8 cellular contexts compared by ENCODE assay signal in the genomic region with DNA sequence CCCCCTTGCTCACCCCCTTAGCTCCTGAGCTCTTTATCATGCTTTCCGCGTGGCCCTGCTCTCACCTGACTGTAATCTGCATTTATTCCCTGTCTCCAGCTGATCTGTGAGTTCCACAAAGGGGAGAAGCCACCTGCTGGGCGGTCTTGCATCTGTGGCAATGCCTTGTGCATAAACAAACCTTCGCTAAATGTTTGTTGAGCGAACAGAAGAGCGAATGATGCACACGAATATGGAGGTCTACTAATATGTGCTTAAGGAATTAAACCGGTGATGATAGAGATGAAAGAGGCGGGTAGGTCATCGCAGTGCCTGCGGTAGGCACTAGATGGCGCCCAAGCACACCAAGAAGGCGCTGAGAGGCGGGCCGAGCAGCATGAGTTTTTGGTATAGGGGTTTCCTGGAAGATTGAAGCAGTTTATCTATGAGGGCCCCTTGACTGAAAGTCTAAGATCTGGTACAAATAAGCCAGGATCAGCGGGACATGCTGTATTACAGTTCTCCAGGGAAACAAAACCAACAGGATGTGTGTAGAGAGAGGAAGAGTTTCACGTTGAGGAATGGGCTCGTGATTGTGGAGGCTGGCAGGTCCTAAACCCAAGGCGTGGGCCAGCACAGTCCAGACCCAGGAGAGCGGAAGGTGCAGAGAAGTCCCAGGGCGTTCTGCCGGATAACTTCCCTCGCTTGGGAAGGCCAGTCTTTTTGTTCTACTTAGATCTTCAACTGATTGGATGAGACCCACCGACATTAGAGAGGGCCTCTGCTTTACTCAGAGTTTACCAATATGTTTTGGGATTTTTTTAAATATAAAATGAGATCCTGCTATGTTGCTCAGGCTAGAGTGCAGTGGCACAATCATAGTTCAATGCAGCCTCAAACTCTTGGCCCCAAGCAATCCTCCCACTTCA. TPM values are rescaled to one million over a fixed set of nuclear protein-coding genes. Genes with fewer than 3 reads are reported as not detected.
DNase-seq lines count a peak whose midpoint lies in the region; ATAC-seq, FAIRE-seq and TF ChIP-seq lines count a peak whose summit lies in the region.

No MANE protein-coding gene starts in this region.

- H3K27ac ChIP-seq in Panc1 (ENCODE audit: low read length) (peak overlapping the region; percentile 87), fibroblast of lung (ENCODE audit: insufficient read depth, low read length) (no peak overlapping the region)
- no peak overlapping the region for H3K27ac ChIP-seq in naive thymus-derived CD4-positive, alpha-beta T cell (ENCODE audit: low read depth, low read length)

- DNase-seq in NCI-H1417 (lab: John Stamatoyannopoulos, UW) (peak; percentile 14 to 78 (median 55)), NCI-H1417 treated with DMSO at 0.1 percent for 48 hours (lab: John Stamatoyannopoulos, UW) (no peak), HTR-8/SVneo (ENCODE audit: insufficient read length, low spot score) (peak; percentile 79), Panc1 (ENCODE audit: low read depth, low spot score) (no peak), fibroblast of lung (ENCODE audit: low read depth in 2 of 2) (peak; percentile 45 to 60)
- peak; percentile 90 for DNase-seq in activated T-cell treated with anti-CD3 and anti-CD28 coated beads, Interleukin-2, amount 50 U/mL, for 24 hours
- peak; percentile 67 to 89 (median 80) for DNase-seq in naive thymus-derived CD4-positive, alpha-beta T cell
- peak; percentile 85 to 93 for DNase-seq in stimulated activated effector memory CD8-positive, alpha-beta T cell treated with anti-CD3 and anti-CD28 coated beads, Interleukin-12 subunit alpha, Interleukin-12 subunit beta, amount 100 ng/mL, for 72 hours (ENCODE audit: low spot score in 2 of 2)

- peaks cover 2% of the 10 kb centered on the region for H3K27me3 Mint-ChIP-seq in activated T-cell treated with anti-CD3 and anti-CD28 coated beads, Interleukin-2, amount 50 U/mL, for 24 hours
- H3K27me3 Mint-ChIP-seq in naive thymus-derived CD4-positive, alpha-beta T cell = peaks cover 0 to 6% (median 0%) of the 10 kb centered on the region in 5 donors

- H3K4me3 Mint-ChIP-seq in activated T-cell treated with anti-CD3 and anti-CD28 coated beads, Interleukin-2, amount 50 U/mL, for 24 hours = no peak overlapping the region
- H3K4me3 Mint-ChIP-seq in naive thymus-derived CD4-positive, alpha-beta T cell = peak overlapping the region in 1 of 10 donors; percentile 41
- H3K4me3 Mint-ChIP-seq in stimulated activated effector memory CD8-positive, alpha-beta T cell treated with anti-CD3 and anti-CD28 coated beads, Interleukin-12 subunit alpha, Interleukin-12 subunit beta, amount 100 ng/mL, for 72 hours = no peak overlapping the region

- peak overlapping the region; percentile 78 for H2AFZ ChIP-seq in fibroblast of lung (ENCODE audit: low read length)

- CTCF ChIA-PET in Panc1 (lab: Charles Lee) = interaction anchor here (0.5 to 1.2 kb wide), 8 partner anchors 10 to 616 kb away, joined by 3 to 8 read pairs (median 4); no protein-coding TSS in a partner anchor
- CTCF ChIA-PET in naive thymus-derived CD4-positive, alpha-beta T cell (lab: Charles Lee) = interaction anchor here (0.6 to 2.1 kb wide), 12 partner anchors 10 to 613 kb away, joined by 3 to 9 read pairs (median 3); no protein-coding TSS in a partner anchor

- H4K20me1 ChIP-seq in fibroblast of lung (ENCODE audit: control insufficient read depth, extremely low read depth, insufficient read depth, low read length) = no peaks in the 10 kb centered on the region

- no peaks in the 10 kb centered on the region for H3K36me3 Mint-ChIP-seq in activated T-cell treated with anti-CD3 and anti-CD28 coated beads, Interleukin-2, amount 50 U/mL, for 24 hours (ENCODE audit: low read depth)
- no peaks in the 10 kb centered on the region for H3K36me3 Mint-ChIP-seq in naive thymus-derived CD4-positive, alpha-beta T cell
- no peaks in the 10 kb centered on the region for H3K36me3 Mint-ChIP-seq in stimulated activated effector memory CD8-positive, alpha-beta T cell treated with anti-CD3 and anti-CD28 coated beads, Interleukin-12 subunit alpha, Interleukin-12 subunit beta, amount 100 ng/mL, for 72 hours

- H3K9me3 ChIP-seq in Panc1 (ENCODE audit: control insufficient read depth, insufficient read depth, low read depth, low read length) (no peaks in the 10 kb centered on the region), fibroblast of lung (ENCODE audit: control insufficient read depth, insufficient read depth, low read depth, low read length) (no peaks in the 10 kb centered on the region)
- no peaks in the 10 kb centered on the region for H3K9me3 ChIP-seq in naive thymus-derived CD4-positive, alpha-beta T cell (ENCODE audit: control insufficient read depth in 2 of 3, low read length in 3 of 3)

- H3K79me2 ChIP-seq in fibroblast of lung (ENCODE audit: control insufficient read depth, insufficient read depth, low read length) = no peaks in the 10 kb centered on the region

- peak; percentile 91 for TF ChIP-seq CTCF in Panc1 (IDR thresholded peaks at IDR 0.05)
- peak; percentile 85 to 92 for TF ChIP-seq CTCF in fibroblast of lung (conservative IDR thresholded peaks at IDR 0.05 in 1 of 2, IDR thresholded peaks at IDR 0.05 in 1 of 2; ENCODE audit: low read depth in 1 of 2, low read length in 2 of 2)

- peak overlapping the region; percentile 64 for H3K4me2 ChIP-seq in fibroblast of lung (ENCODE audit: extremely low read depth, insufficient read depth, low read length)

- no peak for FAIRE-seq in HTR-8/SVneo (lab: Jason Lieb, UNC)

- H3K27ac Mint-ChIP-seq in activated T-cell treated with anti-CD3 and anti-CD28 coated beads, Interleukin-2, amount 50 U/mL, for 24 hours = no peak overlapping the region
- peak overlapping the region in 3 of 9 donors; percentile 49 to 88 (median 50) for H3K27ac Mint-ChIP-seq in naive thymus-derived CD4-positive, alpha-beta T cell
- no peak overlapping the region for H3K27ac Mint-ChIP-seq in stimulated activated effector memory CD8-positive, alpha-beta T cell treated with anti-CD3 and anti-CD28 coated beads, Interleukin-12 subunit alpha, Interleukin-12 subunit beta, amount 100 ng/mL, for 72 hours

- H3K4me1 ChIP-seq in Panc1 (ENCODE audit: control insufficient read depth, insufficient read depth, low read length) (peaks cover 39% of the 10 kb centered on the region), fibroblast of lung (ENCODE audit: control insufficient read depth, extremely low read depth, insufficient read depth, low read length) (peaks cover 5% of the 10 kb centered on the region)
- peaks cover 0 to 3% of the 10 kb centered on the region in 2 donors for H3K4me1 ChIP-seq in naive thymus-derived CD4-positive, alpha-beta T cell (ENCODE audit: control insufficient read depth in 2 of 2, insufficient read depth in 2 of 2, low read length in 2 of 2)

- intact Hi-C loops in Panc1 (cut with micrococcal nuclease; ENCODE audit: unreplicated experiment) = loop anchor here (2.0 to 5.0 kb wide), 2 partner anchors 482 to 595 kb away; a partner anchor contains a TSS
- intact Hi-C loops in naive thymus-derived CD4-positive, alpha-beta T cell (cut with micrococcal nuclease) = loop anchor here (1.0 to 5.0 kb wide), 5 partner anchors 10 to 878 kb away; no protein-coding TSS in a partner anchor

- no TSS peak for BruUV-seq in Panc1 (replicated peaks; lab: Mats Ljungman, UMichigan)

- no peaks in the 10 kb centered on the region for H3K36me3 ChIP-seq in Panc1 (ENCODE audit: control insufficient read depth, insufficient read depth, low read length)
- H3K36me3 ChIP-seq in fibroblast of lung (ENCODE audit: control insufficient read depth, insufficient read depth, low read length) = no peaks in the 10 kb centered on the region
- no peaks in the 10 kb centered on the region for H3K36me3 ChIP-seq in naive thymus-derived CD4-positive, alpha-beta T cell (ENCODE audit: control insufficient read depth in 2 of 3, insufficient read depth in 3 of 3, low read length in 3 of 3)

- in situ Hi-C loops in Panc1 (cut with HindIII; ENCODE audit: low pct_unique_long_range_greater_than_20kb, low sequenced_read_pairs) = no loop called here

- peak; percentile 67 for ATAC-seq in Panc1
- ATAC-seq in naive thymus-derived CD4-positive, alpha-beta T cell = peak; percentile 97
- peak; percentile 86 for ATAC-seq in stimulated activated effector memory CD8-positive, alpha-beta T cell treated with anti-CD3 and anti-CD28 coated beads, Interleukin-12 subunit alpha, Interleukin-12 subunit beta, amount 100 ng/mL, for 72 hours

- no peak overlapping the region for H3K9ac ChIP-seq in fibroblast of lung (ENCODE audit: insufficient read depth, low read length)

- no peak overlapping the region for H3K4me3 ChIP-seq in Panc1 (ENCODE audit: low read depth in 2 of 2, low read length in 2 of 2)
- H3K4me3 ChIP-seq in fibroblast of lung (replicated peaks in 1 of 4; ENCODE audit: control extremely low read depth in 1 of 4, insufficient read depth in 1 of 4, low read depth in 3 of 4, low read length in 4 of 4) = peak overlapping the region in 2 of 4 experiments; percentile 5 to 14
- H3K4me3 ChIP-seq in naive thymus-derived CD4-positive, alpha-beta T cell (ENCODE audit: low read length) = no peak overlapping the region

- POLR2A ChIA-PET in Panc1 (lab: Charles Lee) = interaction anchor here (0.6 kb wide), 1 partner anchor 484 kb away, joined by 3 read pairs; a partner anchor contains a TSS
- POLR2A ChIA-PET in naive thymus-derived CD4-positive, alpha-beta T cell (lab: Charles Lee) = interaction anchor here (0.8 kb wide), 1 partner anchor 16 kb away, joined by 4 read pairs; no protein-coding TSS in a partner anchor

- no peaks in the 10 kb centered on the region for H3K9me3 Mint-ChIP-seq in activated T-cell treated with anti-CD3 and anti-CD28 coated beads, Interleukin-2, amount 50 U/mL, for 24 hours
- H3K9me3 Mint-ChIP-seq in naive thymus-derived CD4-positive, alpha-beta T cell = no peaks in the 10 kb centered on the region
- no peaks in the 10 kb centered on the region for H3K9me3 Mint-ChIP-seq in stimulated activated effector memory CD8-positive, alpha-beta T cell treated with anti-CD3 and anti-CD28 coated beads, Interleukin-12 subunit alpha, Interleukin-12 subunit beta, amount 100 ng/mL, for 72 hours

- peaks cover 13% of the 10 kb centered on the region for H3K4me1 Mint-ChIP-seq in activated T-cell treated with anti-CD3 and anti-CD28 coated beads, Interleukin-2, amount 50 U/mL, for 24 hours (ENCODE audit: low read depth)
- H3K4me1 Mint-ChIP-seq in naive thymus-derived CD4-positive, alpha-beta T cell = peaks cover 6 to 14% (median 7%) of the 10 kb centered on the region in 7 donors
- H3K4me1 Mint-ChIP-seq in stimulated activated effector memory CD8-positive, alpha-beta T cell treated with anti-CD3 and anti-CD28 coated beads, Interleukin-12 subunit alpha, Interleukin-12 subunit beta, amount 100 ng/mL, for 72 hours = peaks cover 20% of the 10 kb centered on the region

- H3K27me3 ChIP-seq in Panc1 (ENCODE audit: control insufficient read depth, insufficient read depth, low read length) (no peaks in the 10 kb centered on the region), fibroblast of lung (ENCODE audit: control insufficient read depth, insufficient read depth, low read length) (no peaks in the 10 kb centered on the region)
- H3K27me3 ChIP-seq in naive thymus-derived CD4-positive, alpha-beta T cell (ENCODE audit: control insufficient read depth in 2 of 2, insufficient read depth in 2 of 2, low read length in 2 of 2) = no peaks in the 10 kb centered on the region

RNA-seq across cellular contexts. Expression of a gene that starts 34.7 kb away (rescaled TPM):
- total RNA-seq in Panc1 (2021; ENCODE audit: unreplicated experiment) = 101 TPM
- 73.5 TPM for polyA plus RNA-seq in Panc1 (2012; ENCODE audit: insufficient read length)
- 85.5 and 92.7 TPM in 2 replicates for total RNA-seq in fibroblast of lung
- polyA plus RNA-seq in fibroblast of lung = 95.1 and 111 TPM in 2 replicates
- 97.4 and 104 TPM in 2 replicates for polyA plus RNA-seq in fibroblast of lung (2012)
- polyA minus RNA-seq in fibroblast of lung (ENCODE audit: low replicate concordance) = 23.2 and 53.4 TPM in 2 replicates
- 100 to 1,000 TPM in 3 of 5 experiments, 10 to 100 TPM in 2; 88.0 to 124 (median 100) TPM for total RNA-seq in naive thymus-derived CD4-positive, alpha-beta T cell
- polyA plus RNA-seq in naive thymus-derived CD4-positive, alpha-beta T cell = 10 to 100 TPM; 53.2 to 67.3 TPM

Comparison
In these comparisons a context has a peak if more than half of its experiments do, and no peak if none do; other contexts are left out.
1. DNase-seq: peak in NCI-H1417 (3 of 3), HTR-8/SVneo (single experiment), activated T-cell treated with anti-CD3 and anti-CD28 coated beads, Interleukin-2, amount 50 U/mL, for 24 hours (single experiment), fibroblast of lung (2 of 2), naive thymus-derived CD4-positive, alpha-beta T cell (9 of 9) and stimulated activated effector memory CD8-positive, alpha-beta T cell treated with anti-CD3 and anti-CD28 coated beads, Interleukin-12 subunit alpha, Interleukin-12 subunit beta, amount 100 ng/mL, for 72 hours (2 of 2); none in NCI-H1417 treated with DMSO at 0.1 percent for 48 hours (single experiment) and Panc1 (single experiment).
2. Peak in every context shown above with its lines, with median percentiles within 50 percentile points of each other: ATAC-seq.